8 cellular contexts compared by ENCODE assay signal in genomic region chr19:47745010-47745901, GRCh38. TPM values are rescaled to one million over a fixed set of nuclear protein-coding genes. Genes with fewer than 3 reads are reported as not detected.
DNase-seq lines count a peak whose midpoint lies in the region; ATAC-seq, FAIRE-seq and TF ChIP-seq lines count a peak whose summit lies in the region.

Gene NOP53 (plus strand): TSS chr19:47745546. CDS start chr19:47745560, 14 bp downstream.

- peaks cover 31% of the 10 kb centered on the region for H4K20me1 ChIP-seq in smooth muscle cell (ENCODE audit: low read depth)

- peak within 1 kb of the TSS; percentile 94 for H2AFZ ChIP-seq in smooth muscle cell (ENCODE audit: low read depth)

- in situ Hi-C loops in ACHN (cut with HindIII; ENCODE audit: low pct_ligation_motif_present, low pct_unique_long_range_greater_than_20kb, low sequenced_read_pairs): no loop called here

- H3K4me3 ChIP-seq in bronchial epithelial cell (ENCODE audit: low read depth, low read length) (peak within 1 kb of the TSS; percentile 77), smooth muscle cell (peak within 1 kb of the TSS; percentile 100)

- peaks cover 24% of the 10 kb centered on the region for H3F3A ChIP-seq in smooth muscle cell (ENCODE audit: low read depth)

- H3K27me3 ChIP-seq in bronchial epithelial cell (ENCODE audit: control insufficient read depth, insufficient read depth, low read length): no peaks in the 10 kb centered on the region
- H3K27me3 ChIP-seq in smooth muscle cell (ENCODE audit: low read depth): no peaks in the 10 kb centered on the region

- H3K4me1 ChIP-seq in smooth muscle cell (ENCODE audit: low read depth): peaks cover 11% of the 10 kb centered on the region

- H3K27me3 Mint-ChIP-seq in WTC11 (ENCODE audit: low read depth) (no peaks in the 10 kb centered on the region; the same call in 1 of the 2 replicates), immature natural killer cell (ENCODE audit: low read depth in 3 of 3) (peaks cover 5 to 12% (median 9%) of the 10 kb centered on the region in 3 donors)

- POLR2A ChIA-PET in WTC11 (lab: Charles Lee): interaction anchor here (0.6 to 1.0 kb wide), 2 partner anchors 21 to 103 kb away, joined by 3 to 10 read pairs; no protein-coding TSS in a partner anchor

- FAIRE-seq in bronchial epithelial cell (lab: Jason Lieb, UNC): no peak

- H3K79me2 ChIP-seq in smooth muscle cell (ENCODE audit: low read depth): peaks cover 37% of the 10 kb centered on the region

- no peak for TF ChIP-seq CTCF in WTC11 (IDR thresholded peaks at IDR 0.05)
- no peak for TF ChIP-seq CTCF in bronchial epithelial cell (IDR thresholded peaks at IDR 0.05; ENCODE audit: insufficient read depth, low read length, severe bottlenecking)
- TF ChIP-seq CTCF in smooth muscle cell (IDR thresholded peaks at IDR 0.05; ENCODE audit: borderline replicate concordance, insufficient read depth, poor library complexity, severe bottlenecking): no peak

- peak within 1 kb of the TSS; percentile 97 for H3K4me3 Mint-ChIP-seq in WTC11
- H3K4me3 Mint-ChIP-seq in immature natural killer cell: peak within 1 kb of the TSS; percentile 95 to 99 (median 98)

- CTCF ChIA-PET in WTC11 (lab: Charles Lee): interaction anchor here (0.8 to 4.5 kb wide), 9 partner anchors 10 to 308 kb away, joined by 3 to 47 read pairs (median 4); partner anchors contain the start of gene EHD2

- peaks cover 28% of the 10 kb centered on the region for H3K36me3 Mint-ChIP-seq in WTC11
- peaks cover 8 to 9% (median 8%) of the 10 kb centered on the region in 3 donors for H3K36me3 Mint-ChIP-seq in immature natural killer cell

- DNase-seq in ACHN: peak; percentile 94
- peak; percentile 91 for DNase-seq in NCI-H345 (lab: John Stamatoyannopoulos, UW)
- peak; percentile 95 for DNase-seq in WTC11 (ENCODE audit: low spot score)
- peak; percentile 90 for DNase-seq in bronchial epithelial cell (ENCODE audit: low read depth)
- peak; percentile 97 to 98 (median 97) for DNase-seq in immature natural killer cell
- DNase-seq in smooth muscle cell (lab: John Stamatoyannopoulos, UW; ENCODE audit: unreplicated experiment): peak; percentile 92

- H3K9me3 ChIP-seq in smooth muscle cell (replicated peaks; ENCODE audit: low read depth): no peaks in the 10 kb centered on the region

- peak; percentile 72 for ATAC-seq in GM18907 (IDR thresholded peaks at IDR 0.05; ENCODE audit: unreplicated experiment)
- peak; percentile 67 for ATAC-seq in HG03196 (IDR thresholded peaks at IDR 0.05; ENCODE audit: unreplicated experiment)
- peak; percentile 69 for ATAC-seq in WTC11

- H3K9ac ChIP-seq in smooth muscle cell (ENCODE audit: low read depth): peak within 1 kb of the TSS; percentile 94

- 3% methylated on average over 53 of the region's 53 CpGs for WGBS in smooth muscle cell (ENCODE audit: low lambda C conversion rate)

- H3K27ac ChIP-seq in smooth muscle cell (ENCODE audit: low read depth): peak within 1 kb of the TSS; percentile 96

- H3K4me2 ChIP-seq in smooth muscle cell: peak within 1 kb of the TSS; percentile 98

- H3K27ac Mint-ChIP-seq in WTC11: peak within 1 kb of the TSS; percentile 97
- H3K27ac Mint-ChIP-seq in immature natural killer cell: peak within 1 kb of the TSS; percentile 96 to 100 (median 98)

- H3K36me3 ChIP-seq in bronchial epithelial cell (ENCODE audit: control insufficient read depth, insufficient read depth, low read length) (peaks cover 32% of the 10 kb centered on the region), smooth muscle cell (ENCODE audit: low read depth) (no peaks in the 10 kb centered on the region)

- H3K4me1 Mint-ChIP-seq in WTC11 (peaks cover 13% of the 10 kb centered on the region), immature natural killer cell (peaks cover 30 to 40% of the 10 kb centered on the region in 2 donors)

- H3K9me3 Mint-ChIP-seq in WTC11: no peaks in the 10 kb centered on the region
- no peaks in the 10 kb centered on the region for H3K9me3 Mint-ChIP-seq in immature natural killer cell

TF ChIP-seq in WTC11, 78 proteins besides CTCF, POLR2A, EP300 and RAD21 (continues in another document):
- TF ChIP-seq ZNF219 (CRISPR knock-in tag; IDR thresholded peaks at IDR 0.05; ENCODE audit: borderline replicate concordance) (no peak), MXD4 (CRISPR knock-in tag; IDR thresholded peaks at IDR 0.05; ENCODE audit: borderline replicate concordance) (no peak), ZNF671 (CRISPR knock-in tag; IDR thresholded peaks at IDR 0.05) (peak; percentile 83; the same call in 1 of the 2 replicates), ESRRA (CRISPR knock-in tag; IDR thresholded peaks at IDR 0.05; ENCODE audit: borderline replicate concordance) (no peak), EMX1 (CRISPR knock-in tag; IDR thresholded peaks at IDR 0.05) (0 out of 2 replicates have a peak, but pooled peaks have one; percentile 63), SP1 (CRISPR knock-in tag; conservative IDR thresholded peaks at IDR 0.05) (peak; percentile 71), JUN (CRISPR knock-in tag; IDR thresholded peaks at IDR 0.05) (no peak), NFYB (CRISPR knock-in tag; conservative IDR thresholded peaks at IDR 0.05; ENCODE audit: low read depth) (no peak; the same call in 1 of the 2 replicates), FOXP4 (CRISPR knock-in tag; IDR thresholded peaks at IDR 0.05) (peak; percentile 51; the same call in 1 of the 2 replicates), E2F1 (CRISPR knock-in tag; IDR thresholded peaks at IDR 0.05) (no peak), ZNF121 (CRISPR knock-in tag; IDR thresholded peaks at IDR 0.05) (no peak), ZNF317 (CRISPR knock-in tag; IDR thresholded peaks at IDR 0.05; ENCODE audit: borderline replicate concordance, low read depth) (no peak), FOXP1 (CRISPR knock-in tag; IDR thresholded peaks at IDR 0.05; ENCODE audit: borderline replicate concordance) (no peak), CREB1 (CRISPR knock-in tag; IDR thresholded peaks at IDR 0.05) (no peak)
- TF ChIP-seq, protein P1, sequence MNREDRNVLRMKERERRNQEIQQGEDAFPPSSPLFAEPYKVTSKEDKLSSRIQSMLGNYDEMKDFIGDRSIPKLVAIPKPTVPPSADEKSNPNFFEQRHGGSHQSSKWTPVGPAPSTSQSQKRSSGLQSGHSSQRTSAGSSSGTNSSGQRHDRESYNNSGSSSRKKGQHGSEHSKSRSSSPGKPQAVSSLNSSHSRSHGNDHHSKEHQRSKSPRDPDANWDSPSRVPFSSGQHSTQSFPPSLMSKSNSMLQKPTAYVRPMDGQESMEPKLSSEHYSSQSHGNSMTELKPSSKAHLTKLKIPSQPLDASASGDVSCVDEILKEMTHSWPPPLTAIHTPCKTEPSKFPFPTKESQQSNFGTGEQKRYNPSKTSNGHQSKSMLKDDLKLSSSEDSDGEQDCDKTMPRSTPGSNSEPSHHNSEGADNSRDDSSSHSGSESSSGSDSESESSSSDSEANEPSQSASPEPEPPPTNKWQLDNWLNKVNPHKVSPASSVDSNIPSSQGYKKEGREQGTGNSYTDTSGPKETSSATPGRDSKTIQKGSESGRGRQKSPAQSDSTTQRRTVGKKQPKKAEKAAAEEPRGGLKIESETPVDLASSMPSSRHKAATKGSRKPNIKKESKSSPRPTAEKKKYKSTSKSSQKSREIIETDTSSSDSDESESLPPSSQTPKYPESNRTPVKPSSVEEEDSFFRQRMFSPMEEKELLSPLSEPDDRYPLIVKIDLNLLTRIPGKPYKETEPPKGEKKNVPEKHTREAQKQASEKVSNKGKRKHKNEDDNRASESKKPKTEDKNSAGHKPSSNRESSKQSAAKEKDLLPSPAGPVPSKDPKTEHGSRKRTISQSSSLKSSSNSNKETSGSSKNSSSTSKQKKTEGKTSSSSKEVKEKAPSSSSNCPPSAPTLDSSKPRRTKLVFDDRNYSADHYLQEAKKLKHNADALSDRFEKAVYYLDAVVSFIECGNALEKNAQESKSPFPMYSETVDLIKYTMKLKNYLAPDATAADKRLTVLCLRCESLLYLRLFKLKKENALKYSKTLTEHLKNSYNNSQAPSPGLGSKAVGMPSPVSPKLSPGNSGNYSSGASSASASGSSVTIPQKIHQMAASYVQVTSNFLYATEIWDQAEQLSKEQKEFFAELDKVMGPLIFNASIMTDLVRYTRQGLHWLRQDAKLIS (CRISPR knock-in tag; IDR thresholded peaks at IDR 0.05; ENCODE audit: borderline replicate concordance): no peak
- TF ChIP-seq, protein P2, sequence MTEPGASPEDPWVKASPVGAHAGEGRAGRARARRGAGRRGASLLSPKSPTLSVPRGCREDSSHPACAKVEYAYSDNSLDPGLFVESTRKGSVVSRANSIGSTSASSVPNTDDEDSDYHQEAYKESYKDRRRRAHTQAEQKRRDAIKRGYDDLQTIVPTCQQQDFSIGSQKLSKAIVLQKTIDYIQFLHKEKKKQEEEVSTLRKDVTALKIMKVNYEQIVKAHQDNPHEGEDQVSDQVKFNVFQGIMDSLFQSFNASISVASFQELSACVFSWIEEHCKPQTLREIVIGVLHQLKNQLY (CRISPR knock-in tag; IDR thresholded peaks at IDR 0.05): no peak

RNA-seq across cellular contexts. Expression of gene NOP53, which starts in this region (rescaled TPM):
- total RNA-seq in WTC11 (2021) (289 to 315 TPM (median 310 TPM) in 3 replicates), bronchial epithelial cell (112 and 121 TPM in 2 replicates), smooth muscle cell (42.8 and 48.9 TPM in 2 replicates)
- polyA plus RNA-seq in immature natural killer cell (100 to 1,000 TPM in 2 of 3 donors, 10 to 100 TPM in 1; 72.0 to 234 (median 101) TPM), smooth muscle cell (74.5 and 95.2 TPM in 2 replicates)

Comparison
In these comparisons a context has a peak if more than half of its experiments do, and no peak if none do; other contexts are left out.
1. Peak in every context shown above with its lines: DNase-seq, ATAC-seq, H3K4me3 ChIP-seq and H3K27ac ChIP-seq.